In the genomic region with DNA sequence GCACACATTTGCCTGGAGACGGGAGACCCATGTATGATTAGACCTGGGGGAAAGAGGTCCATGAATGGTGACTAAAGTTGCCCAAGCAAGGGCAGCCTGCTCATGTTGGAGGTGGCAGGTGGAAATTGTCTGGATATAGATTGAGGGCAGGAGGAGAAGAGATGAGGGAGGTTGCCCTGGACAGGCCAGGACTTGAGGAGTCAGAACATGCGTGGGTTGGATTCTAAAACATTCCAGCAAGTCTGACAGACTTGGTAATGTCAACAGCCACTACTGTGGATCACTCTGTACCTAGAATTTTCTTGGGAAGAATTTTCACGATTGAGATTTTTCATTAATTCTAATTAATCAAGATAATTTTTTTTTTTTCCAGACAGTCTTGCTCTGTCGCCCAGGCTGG, we compare ENCODE assay signal across 1 cellular context.
TF ChIP-seq lines count a peak whose summit lies in the region.

No MANE protein-coding gene starts in this region.

TF ChIP-seq in SK-N-SH treated with all-trans-retinoic acid at 6 μM for 48 hours, 23 proteins besides CTCF, POLR2A, EP300 and RAD21 (continued from another document):
- TF ChIP-seq, protein P1, sequence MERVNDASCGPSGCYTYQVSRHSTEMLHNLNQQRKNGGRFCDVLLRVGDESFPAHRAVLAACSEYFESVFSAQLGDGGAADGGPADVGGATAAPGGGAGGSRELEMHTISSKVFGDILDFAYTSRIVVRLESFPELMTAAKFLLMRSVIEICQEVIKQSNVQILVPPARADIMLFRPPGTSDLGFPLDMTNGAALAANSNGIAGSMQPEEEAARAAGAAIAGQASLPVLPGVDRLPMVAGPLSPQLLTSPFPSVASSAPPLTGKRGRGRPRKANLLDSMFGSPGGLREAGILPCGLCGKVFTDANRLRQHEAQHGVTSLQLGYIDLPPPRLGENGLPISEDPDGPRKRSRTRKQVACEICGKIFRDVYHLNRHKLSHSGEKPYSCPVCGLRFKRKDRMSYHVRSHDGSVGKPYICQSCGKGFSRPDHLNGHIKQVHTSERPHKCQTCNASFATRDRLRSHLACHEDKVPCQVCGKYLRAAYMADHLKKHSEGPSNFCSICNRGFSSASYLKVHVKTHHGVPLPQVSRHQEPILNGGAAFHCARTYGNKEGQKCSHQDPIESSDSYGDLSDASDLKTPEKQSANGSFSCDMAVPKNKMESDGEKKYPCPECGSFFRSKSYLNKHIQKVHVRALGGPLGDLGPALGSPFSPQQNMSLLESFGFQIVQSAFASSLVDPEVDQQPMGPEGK (CRISPR knock-in tag; IDR thresholded peaks at IDR 0.05; ENCODE audit: borderline replicate concordance): no peak
- TF ChIP-seq ISL1 (CRISPR knock-in tag; IDR thresholded peaks at IDR 0.05) (no peak), ESRRG (CRISPR knock-in tag; IDR thresholded peaks at IDR 0.05) (no peak), BACH2 (CRISPR knock-in tag; IDR thresholded peaks at IDR 0.05; ENCODE audit: borderline replicate concordance) (no peak), ZNF565 (CRISPR knock-in tag; conservative IDR thresholded peaks at IDR 0.05; ENCODE audit: low read depth) (no peak), ZC3H10 (CRISPR knock-in tag; IDR thresholded peaks at IDR 0.05) (no peak), ARNTL (CRISPR knock-in tag; IDR thresholded peaks at IDR 0.05; ENCODE audit: borderline replicate concordance, low read depth) (no peak), PPARA (CRISPR knock-in tag; IDR thresholded peaks at IDR 0.05; ENCODE audit: borderline replicate concordance) (no peak)
